Comparison of ENCODE assay signal across 1 cellular context in the genomic region with DNA sequence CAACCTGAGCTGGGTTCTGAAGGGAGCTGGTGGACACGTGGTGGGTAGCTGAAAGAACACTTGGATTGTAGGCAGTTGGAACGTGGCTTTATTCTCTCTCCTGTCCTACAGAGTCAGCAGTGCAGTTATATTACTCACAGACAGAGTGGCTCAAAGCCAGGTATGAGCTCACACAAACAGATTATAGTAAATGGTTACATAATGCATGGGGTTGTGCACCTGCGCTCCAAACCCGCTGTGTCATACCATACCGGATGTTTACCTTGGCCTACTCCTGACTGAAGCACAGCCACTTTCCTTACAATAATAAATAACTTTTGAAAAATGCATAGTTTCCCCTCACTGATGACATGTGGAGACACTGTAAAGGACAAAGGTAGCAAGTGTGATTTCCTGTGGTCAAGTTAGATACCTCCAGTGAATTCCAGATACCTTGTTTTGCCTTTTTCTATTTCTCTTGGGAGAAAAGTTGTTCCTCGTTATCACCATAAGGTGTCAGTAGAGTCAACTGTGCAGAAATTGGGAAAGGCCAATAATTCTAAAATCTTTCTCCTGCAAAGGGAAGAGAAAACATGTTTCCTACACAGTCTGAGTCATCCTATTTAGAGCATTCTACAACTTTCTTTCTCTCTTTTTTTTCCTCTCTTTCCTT.
TF ChIP-seq lines count a peak whose summit lies in the region.

No MANE protein-coding gene starts in this region.

TF ChIP-seq in GM12878, 131 proteins besides CTCF, POLR2A, EP300 and RAD21 (continued from another document):
- TF ChIP-seq ZNF217 (IDR thresholded peaks at IDR 0.05) (no peak), ZZZ3 (IDR thresholded peaks at IDR 0.05; ENCODE audit: control insufficient read depth, insufficient read length, low read depth) (no peak), BHLHE40 (IDR thresholded peaks at IDR 0.05; ENCODE audit: borderline replicate concordance in 1 of 2, low read depth in 2 of 2, low read length in 1 of 2) (no peak), TBL1XR1 (IDR thresholded peaks at IDR 0.05; ENCODE audit: low read depth, low read length) (no peak), NBN (IDR thresholded peaks at IDR 0.05) (no peak), KLF5 (IDR thresholded peaks at IDR 0.05; ENCODE audit: partially characterized antibody) (peak; percentile 63)
- TF ChIP-seq, protein P1, sequence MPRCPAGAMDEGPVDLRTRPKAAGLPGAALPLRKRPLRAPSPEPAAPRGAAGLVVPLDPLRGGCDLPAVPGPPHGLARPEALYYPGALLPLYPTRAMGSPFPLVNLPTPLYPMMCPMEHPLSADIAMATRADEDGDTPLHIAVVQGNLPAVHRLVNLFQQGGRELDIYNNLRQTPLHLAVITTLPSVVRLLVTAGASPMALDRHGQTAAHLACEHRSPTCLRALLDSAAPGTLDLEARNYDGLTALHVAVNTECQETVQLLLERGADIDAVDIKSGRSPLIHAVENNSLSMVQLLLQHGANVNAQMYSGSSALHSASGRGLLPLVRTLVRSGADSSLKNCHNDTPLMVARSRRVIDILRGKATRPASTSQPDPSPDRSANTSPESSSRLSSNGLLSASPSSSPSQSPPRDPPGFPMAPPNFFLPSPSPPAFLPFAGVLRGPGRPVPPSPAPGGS (IDR thresholded peaks at IDR 0.05; ENCODE audit: borderline replicate concordance, insufficient read depth, low read depth, low read length, poor library complexity, severe bottlenecking), result no peak
- TF ChIP-seq, protein P2, sequence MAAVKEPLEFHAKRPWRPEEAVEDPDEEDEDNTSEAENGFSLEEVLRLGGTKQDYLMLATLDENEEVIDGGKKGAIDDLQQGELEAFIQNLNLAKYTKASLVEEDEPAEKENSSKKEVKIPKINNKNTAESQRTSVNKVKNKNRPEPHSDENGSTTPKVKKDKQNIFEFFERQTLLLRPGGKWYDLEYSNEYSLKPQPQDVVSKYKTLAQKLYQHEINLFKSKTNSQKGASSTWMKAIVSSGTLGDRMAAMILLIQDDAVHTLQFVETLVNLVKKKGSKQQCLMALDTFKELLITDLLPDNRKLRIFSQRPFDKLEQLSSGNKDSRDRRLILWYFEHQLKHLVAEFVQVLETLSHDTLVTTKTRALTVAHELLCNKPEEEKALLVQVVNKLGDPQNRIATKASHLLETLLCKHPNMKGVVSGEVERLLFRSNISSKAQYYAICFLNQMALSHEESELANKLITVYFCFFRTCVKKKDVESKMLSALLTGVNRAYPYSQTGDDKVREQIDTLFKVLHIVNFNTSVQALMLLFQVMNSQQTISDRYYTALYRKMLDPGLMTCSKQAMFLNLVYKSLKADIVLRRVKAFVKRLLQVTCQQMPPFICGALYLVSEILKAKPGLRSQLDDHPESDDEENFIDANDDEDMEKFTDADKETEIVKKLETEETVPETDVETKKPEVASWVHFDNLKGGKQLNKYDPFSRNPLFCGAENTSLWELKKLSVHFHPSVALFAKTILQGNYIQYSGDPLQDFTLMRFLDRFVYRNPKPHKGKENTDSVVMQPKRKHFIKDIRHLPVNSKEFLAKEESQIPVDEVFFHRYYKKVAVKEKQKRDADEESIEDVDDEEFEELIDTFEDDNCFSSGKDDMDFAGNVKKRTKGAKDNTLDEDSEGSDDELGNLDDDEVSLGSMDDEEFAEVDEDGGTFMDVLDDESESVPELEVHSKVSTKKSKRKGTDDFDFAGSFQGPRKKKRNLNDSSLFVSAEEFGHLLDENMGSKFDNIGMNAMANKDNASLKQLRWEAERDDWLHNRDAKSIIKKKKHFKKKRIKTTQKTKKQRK (IDR thresholded peaks at IDR 0.05; ENCODE audit: low read depth, low read length), result peak; percentile 90
